ENCODE assay signal across 17 cellular contexts in genomic region chr4:140076307-140076706, GRCh38.
DNase-seq lines count a peak whose midpoint lies in the region; ATAC-seq and TF ChIP-seq lines count a peak whose summit lies in the region.
"Had no signal": no experiment of that assay in that cellular context is flagged by ENCODE, and none has a peak within 500 bp of the region (broad histone marks: within the 10 kb centered on the region; RNA-seq: fewer than 3 reads in every experiment).

No MANE protein-coding gene starts in this region.

- peaks cover 6% of the 10 kb centered on the region for H3K9me1 ChIP-seq in IMR-90 (ENCODE audit: insufficient read depth, low read length)

- H4K20me1 ChIP-seq in IMR-90 (ENCODE audit: insufficient read depth, low read length): no peaks in the 10 kb centered on the region

- no peak overlapping the region for H3K18ac ChIP-seq in IMR-90 (ENCODE audit: low read depth, low read length)

- no peak overlapping the region for H3K56ac ChIP-seq in IMR-90 (ENCODE audit: extremely low read depth, insufficient read depth, low read length)

- no peak overlapping the region for H3K27ac ChIP-seq in IMR-90 (ENCODE audit: insufficient read depth, low read length)
- H3K27ac ChIP-seq: PC-9, SK-N-MC had no signal

- H2BK5ac ChIP-seq in IMR-90 (ENCODE audit: low read depth, low read length, poor library complexity, severe bottlenecking): no peak overlapping the region

- H2AK9ac ChIP-seq in IMR-90 (replicated peaks; ENCODE audit: low read depth, low read length, poor library complexity): no peak overlapping the region

- H3K36me3 Mint-ChIP-seq in activated CD8-positive, alpha-beta memory T cell treated with anti-CD3 and anti-CD28 coated beads, Interleukin-2, amount 10 ng/mL, durations not matched to agents 7 days and 5 days: peaks cover 13% of the 10 kb centered on the region
- peaks cover 12% of the 10 kb centered on the region for H3K36me3 Mint-ChIP-seq in T-helper 2 cell treated with Interferon-gamma antibody and Interleukin-4, amounts not matched to agents 5 μg/mL and 100 μg/mL, for 36 hours (ENCODE audit: low read depth)

- H2BK15ac ChIP-seq in IMR-90 (ENCODE audit: low read depth, low read length): no peak overlapping the region

- no peak overlapping the region for H4K5ac ChIP-seq in IMR-90 (ENCODE audit: low read depth, low read length)

- H2AFZ ChIP-seq in IMR-90 (replicated peaks; ENCODE audit: low read length, poor library complexity): no peak overlapping the region
- H2AFZ ChIP-seq: PC-9 had no signal

- no peak overlapping the region for H3K4me3 Mint-ChIP-seq in activated CD8-positive, alpha-beta memory T cell treated with anti-CD3 and anti-CD28 coated beads, Interleukin-2, amount 10 ng/mL, durations not matched to agents 7 days and 5 days
- peak overlapping the region; percentile 77 for H3K4me3 Mint-ChIP-seq in T-helper 2 cell treated with Interferon-gamma antibody and Interleukin-4, amounts not matched to agents 5 μg/mL and 100 μg/mL, for 36 hours
- H3K4me3 Mint-ChIP-seq: CD14-positive monocyte, IgD-negative memory B cell had no signal

- no TSS peak for BruUV-seq in IMR-90 (replicated peaks; lab: Mats Ljungman, UMichigan)

- TF ChIP-seq POLR2A in IMR-90 (IDR thresholded peaks at IDR 0.05; ENCODE audit: low read depth, low read length): no peak

- ATAC-seq in activated CD8-positive, alpha-beta memory T cell treated with anti-CD3 and anti-CD28 coated beads, Interleukin-2, amount 10 ng/mL, durations not matched to agents 7 days and 5 days: peak; percentile 40
- ATAC-seq in IMR-90 (ENCODE audit: low read depth) (no peak), GM18520 (IDR thresholded peaks at IDR 0.05; ENCODE audit: unreplicated experiment) (no peak)

- peaks cover 11 to 22% of the 10 kb centered on the region in 2 experiments for H3K79me1 ChIP-seq in IMR-90 (ENCODE audit: low read depth in 1 of 2, low read length in 2 of 2)

- H3K4me1 ChIP-seq in IMR-90 (ENCODE audit: control insufficient read depth, insufficient read depth, low read length): peaks cover 14% of the 10 kb centered on the region

- no peak overlapping the region for H2BK20ac ChIP-seq in IMR-90 (ENCODE audit: low read depth, low read length)

- H3K9me3 ChIP-seq in IMR-90 (ENCODE audit: control insufficient read depth, insufficient read depth, low read length): no peaks in the 10 kb centered on the region

- no peak overlapping the region for H3K14ac ChIP-seq in IMR-90 (replicated peaks; ENCODE audit: low read depth, low read length)

- CTCF ChIA-PET in activated CD8-positive, alpha-beta memory T cell treated with anti-CD3 and anti-CD28 coated beads, Interleukin-2, amount 10 ng/mL, durations not matched to agents 7 days and 5 days (lab: Charles Lee): interaction anchor here (1.2 kb wide), 1 partner anchor 14 kb away, joined by 3 read pairs; no protein-coding TSS in a partner anchor
- CTCF ChIA-PET in IMR-90 (lab: Yijun Ruan, JAX): no interaction called here

- no peak for TF ChIP-seq CTCF in IMR-90 (conservative IDR thresholded peaks at IDR 0.05; ENCODE audit: low read depth, low read length)

- H2BK120ac ChIP-seq in IMR-90 (ENCODE audit: low read depth, low read length): peak overlapping the region; percentile 6; the same call in 1 of the 2 replicates

- H3K9me3 Mint-ChIP-seq in activated CD8-positive, alpha-beta memory T cell treated with anti-CD3 and anti-CD28 coated beads, Interleukin-2, amount 10 ng/mL, durations not matched to agents 7 days and 5 days (ENCODE audit: low read depth): no peaks in the 10 kb centered on the region
- H3K9me3 Mint-ChIP-seq in T-helper 2 cell treated with Interferon-gamma antibody and Interleukin-4, amounts not matched to agents 5 μg/mL and 100 μg/mL, for 36 hours: no peaks in the 10 kb centered on the region
- H3K9me3 Mint-ChIP-seq: IgD-negative memory B cell had no signal

- H3K27me3 Mint-ChIP-seq in activated CD8-positive, alpha-beta memory T cell treated with anti-CD3 and anti-CD28 coated beads, Interleukin-2, amount 10 ng/mL, durations not matched to agents 7 days and 5 days: peaks cover 37% of the 10 kb centered on the region
- H3K27me3 Mint-ChIP-seq in T-helper 2 cell treated with Interferon-gamma antibody and Interleukin-4, amounts not matched to agents 5 μg/mL and 100 μg/mL, for 36 hours (ENCODE audit: low read depth): peaks cover 4% of the 10 kb centered on the region

- intact Hi-C loops in IMR-90 (cut with micrococcal nuclease): no loop called here

- H3K27me3 ChIP-seq in IMR-90 (ENCODE audit: control insufficient read depth, insufficient read depth, low read length): no peaks in the 10 kb centered on the region

- WGBS in IMR-90 (ENCODE audit: extremely low coverage in 2 of 2, insufficient read length in 1 of 2), 2 experiments: no CpG with 5 or more reads among the region's 2 CpGs

- dilution Hi-C loops in IMR-90 (cut with HindIII; ENCODE audit: low sequenced_read_pairs, unreplicated experiment): no loop called here

- peak overlapping the region; percentile 39 for H3K27ac Mint-ChIP-seq in activated CD8-positive, alpha-beta memory T cell treated with anti-CD3 and anti-CD28 coated beads, Interleukin-2, amount 10 ng/mL, durations not matched to agents 7 days and 5 days
- H3K27ac Mint-ChIP-seq in T-helper 2 cell treated with Interferon-gamma antibody and Interleukin-4, amounts not matched to agents 5 μg/mL and 100 μg/mL, for 36 hours: peak overlapping the region; percentile 77
- H3K27ac Mint-ChIP-seq: IgD-negative memory B cell had no signal

- H3K36me3 ChIP-seq in IMR-90 (ENCODE audit: control insufficient read depth, insufficient read depth, low read length): no peaks in the 10 kb centered on the region

- peak overlapping the region; percentile 27; the same call in 1 of the 2 replicates for H4K91ac ChIP-seq in IMR-90 (ENCODE audit: insufficient read depth, low read depth, low read length)

- TF ChIP-seq RAD21 in IMR-90 (IDR thresholded peaks at IDR 0.05; ENCODE audit: low read length): no peak

- POLR2A ChIA-PET in IMR-90 (lab: Charles Lee; ENCODE audit: unreplicated experiment): no interaction called here

- H4K8ac ChIP-seq in IMR-90 (ENCODE audit: low read depth in 2 of 2, low read length in 2 of 2): no peak overlapping the region

- peak overlapping the region; percentile 63; the same call in 1 of the 2 replicates for H2AK5ac ChIP-seq in IMR-90 (ENCODE audit: low read depth, low read length)

- H3K4ac ChIP-seq in IMR-90 (ENCODE audit: low read depth, low read length): no peak overlapping the region; the same call in 1 of the 2 replicates

- no peak overlapping the region for H3K4me2 ChIP-seq in IMR-90 (ENCODE audit: low read depth, low read length)
- H3K4me2 ChIP-seq: PC-9 had no signal

- no peak overlapping the region for H3K4me3 ChIP-seq in IMR-90 (ENCODE audit: insufficient read depth, low read depth, low read length)
- H3K4me3 ChIP-seq: PC-9, SK-N-MC had no signal

- in situ Hi-C loops in IMR-90 (cut with MboI; ENCODE audit: low sequenced_read_pairs): no loop called here

- no peak overlapping the region for H3K9ac ChIP-seq in IMR-90 (ENCODE audit: low read depth, low read length)

- no peak for DNase-seq in activated CD8-positive, alpha-beta memory T cell treated with anti-CD3 and anti-CD28 coated beads, Interleukin-2, amount 10 ng/mL, durations not matched to agents 7 days and 5 days
- DNase-seq in activated CD8-positive, alpha-beta memory T cell treated with anti-CD3 and anti-CD28 coated beads, Interleukin-2, amount 50 U/mL, for 4 hours: no peak
- DNase-seq in IMR-90 (no peak), islet precursor cell (peak; percentile 53), GOT3 (lab: John Stamatoyannopoulos, UW) (no peak), NCI-H2171 (lab: John Stamatoyannopoulos, UW) (no peak)
- peak; percentile 44 for DNase-seq in T-helper 2 cell treated with Interferon-gamma antibody and Interleukin-4, amounts not matched to agents 5 μg/mL and 100 μg/mL, for 36 hours (ENCODE audit: low spot score)
- DNase-seq: DMS79, GF-D8, HCEC 1CT, NCI-H1092, NCI-H2107, PC-9 had no signal

- 0 out of 2 replicates have a peak overlapping the region, but pooled peaks have one; percentile 51 for H3K23ac ChIP-seq in IMR-90 (ENCODE audit: low read depth, low read length)

- peaks cover 58% of the 10 kb centered on the region for H3K4me1 Mint-ChIP-seq in activated CD8-positive, alpha-beta memory T cell treated with anti-CD3 and anti-CD28 coated beads, Interleukin-2, amount 10 ng/mL, durations not matched to agents 7 days and 5 days
- peaks cover 74% of the 10 kb centered on the region for H3K4me1 Mint-ChIP-seq in T-helper 2 cell treated with Interferon-gamma antibody and Interleukin-4, amounts not matched to agents 5 μg/mL and 100 μg/mL, for 36 hours (ENCODE audit: low read depth)

TF ChIP-seq in IMR-90, 13 proteins besides CTCF, POLR2A, EP300 and RAD21:
- TF ChIP-seq CEBPB (IDR thresholded peaks at IDR 0.05; ENCODE audit: low read depth, low read length) (no peak), MAZ (IDR thresholded peaks at IDR 0.05; ENCODE audit: borderline replicate concordance, low read depth, low read length) (no peak), MAFK (IDR thresholded peaks at IDR 0.05; ENCODE audit: low read depth, low read length) (no peak), BHLHE40 (IDR thresholded peaks at IDR 0.05; ENCODE audit: low read depth, low read length) (no peak), MXI1 (IDR thresholded peaks at IDR 0.05; ENCODE audit: borderline replicate concordance, low read depth, low read length) (no peak), CHD1 (IDR thresholded peaks at IDR 0.05; ENCODE audit: low read depth, low read length) (no peak), RFX5 (IDR thresholded peaks at IDR 0.05; ENCODE audit: low read depth, low read length) (no peak), RCOR1 (IDR thresholded peaks at IDR 0.05; ENCODE audit: insufficient replicate concordance, low read length) (no peak)
- TF ChIP-seq, protein P1, sequence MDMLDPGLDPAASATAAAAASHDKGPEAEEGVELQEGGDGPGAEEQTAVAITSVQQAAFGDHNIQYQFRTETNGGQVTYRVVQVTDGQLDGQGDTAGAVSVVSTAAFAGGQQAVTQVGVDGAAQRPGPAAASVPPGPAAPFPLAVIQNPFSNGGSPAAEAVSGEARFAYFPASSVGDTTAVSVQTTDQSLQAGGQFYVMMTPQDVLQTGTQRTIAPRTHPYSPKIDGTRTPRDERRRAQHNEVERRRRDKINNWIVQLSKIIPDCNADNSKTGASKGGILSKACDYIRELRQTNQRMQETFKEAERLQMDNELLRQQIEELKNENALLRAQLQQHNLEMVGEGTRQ (IDR thresholded peaks at IDR 0.05; ENCODE audit: low read depth, low read length): no peak
- TF ChIP-seq, protein P2, sequence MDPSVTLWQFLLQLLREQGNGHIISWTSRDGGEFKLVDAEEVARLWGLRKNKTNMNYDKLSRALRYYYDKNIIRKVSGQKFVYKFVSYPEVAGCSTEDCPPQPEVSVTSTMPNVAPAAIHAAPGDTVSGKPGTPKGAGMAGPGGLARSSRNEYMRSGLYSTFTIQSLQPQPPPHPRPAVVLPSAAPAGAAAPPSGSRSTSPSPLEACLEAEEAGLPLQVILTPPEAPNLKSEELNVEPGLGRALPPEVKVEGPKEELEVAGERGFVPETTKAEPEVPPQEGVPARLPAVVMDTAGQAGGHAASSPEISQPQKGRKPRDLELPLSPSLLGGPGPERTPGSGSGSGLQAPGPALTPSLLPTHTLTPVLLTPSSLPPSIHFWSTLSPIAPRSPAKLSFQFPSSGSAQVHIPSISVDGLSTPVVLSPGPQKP (IDR thresholded peaks at IDR 0.05; ENCODE audit: borderline replicate concordance, low read depth, low read length): no peak

Comparison
In these comparisons a context has a peak if more than half of its experiments do, and no peak if none do; other contexts are left out.
1. DNase-seq: peak in T-helper 2 cell treated with Interferon-gamma antibody and Interleukin-4, amounts not matched to agents 5 μg/mL and 100 μg/mL, for 36 hours (single experiment) and islet precursor cell (single experiment); none in activated CD8-positive, alpha-beta memory T cell treated with anti-CD3 and anti-CD28 coated beads, Interleukin-2, amount 10 ng/mL, durations not matched to agents 7 days and 5 days (single experiment), activated CD8-positive, alpha-beta memory T cell treated with anti-CD3 and anti-CD28 coated beads, Interleukin-2, amount 50 U/mL, for 4 hours (single experiment), IMR-90 (single experiment), GOT3 (single experiment) and NCI-H2171 (single experiment).